18 cellular contexts compared by ENCODE assay signal in the genomic region with DNA sequence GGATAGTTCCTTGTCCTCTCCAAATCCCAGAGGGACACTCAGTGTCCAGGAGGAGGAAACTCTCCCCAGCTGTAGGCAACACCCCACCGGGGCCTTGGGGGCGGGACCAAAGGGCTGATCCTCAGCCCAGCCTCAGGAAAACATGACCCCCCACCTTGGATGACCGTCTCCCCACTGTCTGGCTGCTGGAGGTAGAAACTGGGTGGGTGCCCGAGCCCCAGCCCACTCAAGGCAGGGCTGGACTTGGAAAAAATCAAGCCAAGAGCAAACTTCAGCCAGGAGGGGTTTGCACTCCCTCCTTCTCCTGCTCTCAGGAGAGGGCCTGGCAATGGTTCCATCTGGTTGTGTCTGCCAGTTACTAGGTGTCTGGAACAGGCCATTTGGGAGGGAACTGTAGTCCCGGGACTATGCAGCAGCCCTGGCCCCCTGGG. TPM values are rescaled to one million over a fixed set of nuclear protein-coding genes. Genes with fewer than 3 reads are reported as not detected.
DNase-seq lines count a peak whose midpoint lies in the region; ATAC-seq and TF ChIP-seq lines count a peak whose summit lies in the region.
"Had no signal": no experiment of that assay in that cellular context is flagged by ENCODE, and none has a peak within 500 bp of the region (broad histone marks: within the 10 kb centered on the region; RNA-seq: fewer than 3 reads in every experiment).

No MANE protein-coding gene starts in this region.

- no peak for TF ChIP-seq POLR2A in esophagus muscularis mucosa (IDR thresholded peaks at IDR 0.05; ENCODE audit: low read depth)

- H3K4me2 ChIP-seq in BLaER1 treated with 17β-estradiol and CSF1 and Interleukin-3, amounts not matched to agents 10 nM and 100 nM: peak overlapping the region; percentile 20 to 94 (median 81); a peak in 21 of 22 replicates

- no peak for TF ChIP-seq EP300 in esophagus muscularis mucosa (IDR thresholded peaks at IDR 0.05)

- peak overlapping the region in 2 of 10 experiments; percentile 2 to 30; a peak in 2 of 20 replicates for H3K4me3 ChIP-seq in BLaER1 treated with 17β-estradiol and CSF1 and Interleukin-3, amounts not matched to agents 10 nM and 100 nM
- H3K4me3 ChIP-seq in esophagus muscularis mucosa (no peak overlapping the region), skin epidermis (no peak overlapping the region)
- H3K4me3 ChIP-seq: pancreas had no signal

- H3K9me3 ChIP-seq in BLaER1 treated with 17β-estradiol and CSF1 and Interleukin-3, amounts not matched to agents 10 nM and 100 nM (replicated peaks in 1 of 11): peaks cover 0 to 27% (median 8%) of the 10 kb centered on the region in 11 experiments; a peak in 10 of 22 replicates
- no peaks in the 10 kb centered on the region for H3K9me3 ChIP-seq in esophagus muscularis mucosa
- H3K9me3 ChIP-seq: pancreas had no signal

- no CpG with 5 or more reads among the region's 5 CpGs for WGBS in esophagus muscularis mucosa

- peak overlapping the region in 4 of 11 experiments; percentile 7 to 47 (median 26); a peak in 4 of 22 replicates for H3K9ac ChIP-seq in BLaER1 treated with 17β-estradiol and CSF1 and Interleukin-3, amounts not matched to agents 10 nM and 100 nM

- no peak for TF ChIP-seq CTCF in esophagus muscularis mucosa (IDR thresholded peaks at IDR 0.05)

- H4K20me1 ChIP-seq in BLaER1 treated with 17β-estradiol and CSF1 and Interleukin-3, amounts not matched to agents 10 nM and 100 nM: no peaks in the 10 kb centered on the region; a peak in 1 of 22 replicates

- H3K27ac ChIP-seq in BLaER1 treated with 17β-estradiol and CSF1 and Interleukin-3, amounts not matched to agents 10 nM and 100 nM: peak overlapping the region in 7 of 11 experiments; percentile 4 to 64 (median 26); a peak in 10 of 22 replicates
- H3K27ac ChIP-seq in esophagus muscularis mucosa (replicated peaks in 1 of 4): peak overlapping the region; percentile 95 to 98 (median 96)
- H3K27ac ChIP-seq in skin epidermis: peak overlapping the region in 11 of 21 experiments; percentile 10 to 51 (median 29)
- H3K27ac ChIP-seq: pancreas, WERI-Rb-1 had no signal

- intact Hi-C loops in esophagus muscularis mucosa (cut with DNase I): no loop called here

- H3K36me3 ChIP-seq in BLaER1 treated with 17β-estradiol and CSF1 and Interleukin-3, amounts not matched to agents 10 nM and 100 nM: no peaks in the 10 kb centered on the region
- no peaks in the 10 kb centered on the region for H3K36me3 ChIP-seq in esophagus muscularis mucosa
- H3K36me3 ChIP-seq: pancreas, WERI-Rb-1 had no signal

- DNase-seq in esophagus muscularis mucosa (ENCODE audit: extremely low spot score) (no peak), medulla oblongata (ENCODE audit: extremely low spot score) (peak; percentile 75), SKM-1 (lab: John Stamatoyannopoulos, UW; ENCODE audit: unreplicated experiment) (no peak), NCI-H2196 (lab: John Stamatoyannopoulos, UW; ENCODE audit: unreplicated experiment) (no peak)
- DNase-seq: activated CD8-positive, alpha-beta memory T cell treated with anti-CD3 and anti-CD28 coated beads for 24 hours; NCI-H1436 treated with DMSO at 0.1 percent for 48 hours; pancreas; T-cell; WERI-Rb-1 had no signal

- peaks cover 22 to 73% (median 69%) of the 10 kb centered on the region in 10 experiments for H3K4me1 ChIP-seq in BLaER1 treated with 17β-estradiol and CSF1 and Interleukin-3, amounts not matched to agents 10 nM and 100 nM
- peaks cover 50 to 65% (median 54%) of the 10 kb centered on the region in 4 donors for H3K4me1 ChIP-seq in esophagus muscularis mucosa
- H3K4me1 ChIP-seq: pancreas had no signal

- ATAC-seq in GM21737 (IDR thresholded peaks at IDR 0.05; ENCODE audit: unreplicated experiment) (no peak), HG02678 (IDR thresholded peaks at IDR 0.05; ENCODE audit: unreplicated experiment) (no peak)
- ATAC-seq: T-cell had no signal

- H3K27me3 ChIP-seq in BLaER1 treated with 17β-estradiol and CSF1 and Interleukin-3, amounts not matched to agents 10 nM and 100 nM: peaks cover 10 to 23% (median 16%) of the 10 kb centered on the region in 11 experiments; a peak in 19 of 22 replicates
- H3K27me3 ChIP-seq in esophagus muscularis mucosa: peaks cover 0 to under 1% (median 0%) of the 10 kb centered on the region in 4 donors

RNA-seq across cellular contexts. Expression of a gene that starts 3.6 kb away (rescaled TPM):
- 100 to 1,000 TPM; 123 to 216 (median 198) TPM for total RNA-seq in esophagus muscularis mucosa
- total RNA-seq: dermis microvascular lymphatic vessel endothelial cell, LHCN-M2, OCI-LY7 had no signal

RNA-seq across cellular contexts. Expression of a gene that starts 5.2 kb away (rescaled TPM):
- total RNA-seq in esophagus muscularis mucosa: under 1 TPM in 1 of 4 donors, not detected in 3; 0.17 TPM
- total RNA-seq: dermis microvascular lymphatic vessel endothelial cell, LHCN-M2, mesenteric fat pad, NCI-H460, OCI-LY7, pancreas, T-cell had no signal

RNA-seq across cellular contexts. Expression of a gene that starts 26.2 kb away (rescaled TPM):
- not detected for total RNA-seq in esophagus muscularis mucosa
- total RNA-seq: dermis microvascular lymphatic vessel endothelial cell, mesenteric fat pad, OCI-LY7, T-cell had no signal

RNA-seq across cellular contexts. Expression of a gene that starts 42.0 kb away (rescaled TPM):
- total RNA-seq in esophagus muscularis mucosa: 10 to 100 TPM; 26.3 to 29.9 (median 29.4) TPM

RNA-seq across cellular contexts. Expression of a gene that starts 43.6 kb away (rescaled TPM):
- 1 to 10 TPM; 1.2 to 7.5 (median 2.2) TPM for total RNA-seq in esophagus muscularis mucosa

Comparison
In these comparisons a context has a peak if more than half of its experiments do, and no peak if none do; other contexts are left out.
1. H3K27ac ChIP-seq: peak in every context shown above with its lines; median percentile 96 in esophagus muscularis mucosa; 29 in skin epidermis; 26 in BLaER1 treated with 17β-estradiol and CSF1 and Interleukin-3, amounts not matched to agents 10 nM and 100 nM.